ENCODE assay signal across 10 cellular contexts in genomic region chr1:86394416-86394815, GRCh38. TPM values are rescaled to one million over a fixed set of nuclear protein-coding genes. Genes with fewer than 3 reads are reported as not detected.
DNase-seq lines count a peak whose midpoint lies in the region; ATAC-seq and TF ChIP-seq lines count a peak whose summit lies in the region.
"Had no signal": no experiment of that assay in that cellular context is flagged by ENCODE, and none has a peak within 500 bp of the region (broad histone marks: within the 10 kb centered on the region; RNA-seq: fewer than 3 reads in every experiment).

No MANE protein-coding gene starts in this region.

- H3K79me2 ChIP-seq in Karpas-422 (ENCODE audit: low read length) = no peaks in the 10 kb centered on the region

- H3K36me3 Mint-ChIP-seq in effector memory CD8-positive, alpha-beta T cell (ENCODE audit: insufficient read depth) = peaks cover 29% of the 10 kb centered on the region
- peaks cover 44% of the 10 kb centered on the region for H3K36me3 Mint-ChIP-seq in nephron progenitor cell (ENCODE audit: low read depth)

- peak overlapping the region; percentile 1 to 97 for H3K27ac Mint-ChIP-seq in effector memory CD8-positive, alpha-beta T cell
- no peak overlapping the region for H3K27ac Mint-ChIP-seq in nephron progenitor cell

- H3K4me1 ChIP-seq in Panc1 (ENCODE audit: control insufficient read depth, insufficient read depth, low read length) = peaks cover 14% of the 10 kb centered on the region
- H3K4me1 ChIP-seq in Karpas-422 (ENCODE audit: low read length) = peaks cover 16% of the 10 kb centered on the region

- no peaks in the 10 kb centered on the region for H3K27me3 Mint-ChIP-seq in effector memory CD8-positive, alpha-beta T cell
- H3K27me3 Mint-ChIP-seq in nephron progenitor cell (ENCODE audit: low read depth, poor library complexity) = peaks cover 16% of the 10 kb centered on the region

- H3K27me3 ChIP-seq in Panc1 (ENCODE audit: control insufficient read depth, insufficient read depth, low read length) (peaks cover 11% of the 10 kb centered on the region), Karpas-422 (ENCODE audit: low read length) (no peaks in the 10 kb centered on the region)

- peaks cover 47 to 58% of the 10 kb centered on the region in 2 donors for H3K4me1 Mint-ChIP-seq in effector memory CD8-positive, alpha-beta T cell (ENCODE audit: low read depth in 2 of 2)
- H3K4me1 Mint-ChIP-seq in nephron progenitor cell = peaks cover 37% of the 10 kb centered on the region

- H3K9me3 Mint-ChIP-seq in effector memory CD8-positive, alpha-beta T cell = no peaks in the 10 kb centered on the region
- peaks cover 27% of the 10 kb centered on the region for H3K9me3 Mint-ChIP-seq in nephron progenitor cell

- H3K4me2 ChIP-seq in Karpas-422 (ENCODE audit: low read depth, low read length, poor library complexity, severe bottlenecking) = no peak overlapping the region

- H4K20me1 ChIP-seq in Karpas-422 (ENCODE audit: insufficient read depth, low read depth, low read length) = 0 out of 2 replicates have a peak, but pooled peaks cover 4% of the 10 kb centered on the region

- H3K9me3 ChIP-seq in Panc1 (ENCODE audit: control insufficient read depth, insufficient read depth, low read depth, low read length) = no peaks in the 10 kb centered on the region
- no peaks in the 10 kb centered on the region for H3K9me3 ChIP-seq in Karpas-422 (ENCODE audit: low read length)

- peak; percentile 48 for DNase-seq in EL
- DNase-seq in Panc1 (ENCODE audit: low read depth, low spot score) = no peak
- DNase-seq in effector memory CD8-positive, alpha-beta T cell = no peak
- no peak for DNase-seq in nephron progenitor cell
- no peak for DNase-seq in NCI-H748 (lab: John Stamatoyannopoulos, UW; ENCODE audit: unreplicated experiment)
- no peak for DNase-seq in Karpas-422
- DNase-seq: activated gamma-delta T cell treated with Interleukin-2 at 50 U/mL for 16 hours had no signal

- intact Hi-C loops in Panc1 (cut with micrococcal nuclease; ENCODE audit: unreplicated experiment) = no loop called here

- in situ Hi-C loops in Panc1 (cut with HindIII; ENCODE audit: low pct_unique_long_range_greater_than_20kb, low sequenced_read_pairs) = no loop called here

- H3K4me3 ChIP-seq in Panc1 (ENCODE audit: low read depth in 2 of 2, low read length in 2 of 2) (peak overlapping the region; percentile 73 to 93), Karpas-422 (ENCODE audit: low read length) (no peak overlapping the region)

- POLR2A ChIA-PET in Panc1 (lab: Charles Lee) = interaction anchor here (0.7 to 1.1 kb wide), 5 partner anchors 14 to 1707 kb away, joined by 3 to 5 read pairs (median 3); no protein-coding TSS in a partner anchor

- H3K27ac ChIP-seq in Panc1 (ENCODE audit: low read length) (peak overlapping the region; percentile 68), Karpas-422 (ENCODE audit: low read length) (no peak overlapping the region)
- H3K27ac ChIP-seq: SK-N-MC had no signal

- TF ChIP-seq CTCF in Panc1 (IDR thresholded peaks at IDR 0.05) (no peak), nephron progenitor cell (IDR thresholded peaks at IDR 0.05) (no peak)

- no peak overlapping the region for H3K9ac ChIP-seq in Karpas-422 (ENCODE audit: low read length)

- CTCF ChIA-PET in Panc1 (lab: Charles Lee) = interaction anchor here (0.6 kb wide), 2 partner anchors 43 to 237 kb away, joined by 3 read pairs; no protein-coding TSS in a partner anchor

- BruUV-seq in Panc1 (replicated peaks; lab: Mats Ljungman, UMichigan) = no TSS peak

- ATAC-seq in Panc1 (no peak), HG03095 (IDR thresholded peaks at IDR 0.05; ENCODE audit: unreplicated experiment) (no peak), HG02884 (IDR thresholded peaks at IDR 0.05; ENCODE audit: unreplicated experiment) (no peak)
- no peak for ATAC-seq in effector memory CD8-positive, alpha-beta T cell (replicated peaks)

- peak overlapping the region; percentile 97 for H3K4me3 Mint-ChIP-seq in effector memory CD8-positive, alpha-beta T cell
- H3K4me3 Mint-ChIP-seq in nephron progenitor cell = peak overlapping the region; percentile 73

- H3K9me2 ChIP-seq in Karpas-422 (replicated peaks; ENCODE audit: insufficient read depth, low read length) = no peaks in the 10 kb centered on the region

- no peak overlapping the region for H2AFZ ChIP-seq in Karpas-422 (ENCODE audit: low read length)

- no peaks in the 10 kb centered on the region for H3K36me3 ChIP-seq in Panc1 (ENCODE audit: control insufficient read depth, insufficient read depth, low read length)
- no peaks in the 10 kb centered on the region for H3K36me3 ChIP-seq in Karpas-422 (ENCODE audit: insufficient read depth, low read length)

RNA-seq across cellular contexts. Expression of gene ODF2L, which starts 1.7 kb away (rescaled TPM):
- 88.2 TPM for total RNA-seq in Panc1 (2021; ENCODE audit: unreplicated experiment)
- 40.3 TPM for polyA plus RNA-seq in Panc1 (2012; ENCODE audit: insufficient read length)
- total RNA-seq in Karpas-422 (2014; rRNA removed; shearing (Covaris generic); ENCODE audit: low replicate concordance) = 6.2 and 11.1 TPM in 2 replicates

RNA-seq across cellular contexts. Expression of gene CLCA2, which starts 29.6 kb away (rescaled TPM):
- total RNA-seq in Panc1 (2021; ENCODE audit: unreplicated experiment) = not detected
- polyA plus RNA-seq in Panc1 (2012; ENCODE audit: insufficient read length) = not detected
- total RNA-seq in Karpas-422 (2014; rRNA removed; shearing (Covaris generic); ENCODE audit: low replicate concordance) = not detected in 2 replicates
